ENCODE assay signal across 8 cellular contexts in the genomic region with DNA sequence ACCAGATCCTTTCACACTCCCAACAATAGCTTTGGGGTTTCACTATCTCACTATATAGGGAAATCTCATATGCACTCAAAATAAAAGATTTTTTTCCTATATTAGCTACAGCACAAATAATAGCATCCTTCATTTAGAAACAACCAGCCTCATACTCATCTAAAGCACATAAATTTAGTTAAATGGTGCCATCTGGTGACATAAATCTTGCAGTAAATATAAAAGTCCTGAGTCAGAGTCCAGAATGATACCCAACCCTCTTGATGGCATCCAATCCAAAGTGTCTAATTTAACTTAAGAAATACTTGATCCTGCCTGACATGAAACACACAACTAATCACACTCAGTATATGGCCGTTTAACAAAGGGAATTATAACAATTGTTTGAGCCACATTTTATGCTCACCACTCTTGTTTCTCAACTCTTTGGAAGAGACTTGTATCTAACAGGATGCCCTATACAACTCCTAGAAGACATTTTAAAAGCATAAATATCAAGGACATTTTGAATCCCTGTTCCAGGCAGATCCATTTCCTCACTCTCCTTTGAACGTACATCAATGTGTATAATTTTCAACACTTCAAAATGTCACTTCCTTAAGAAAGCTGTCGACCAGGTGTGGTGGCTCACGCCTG. TPM values are rescaled to one million over a fixed set of nuclear protein-coding genes. Genes with fewer than 3 reads are reported as not detected.
DNase-seq lines count a peak whose midpoint lies in the region; ATAC-seq and TF ChIP-seq lines count a peak whose summit lies in the region.

No MANE protein-coding gene starts in this region.

- H3K27me3 Mint-ChIP-seq in neural progenitor cell (ENCODE audit: insufficient read depth, low read depth), result no peaks in the 10 kb centered on the region

- no peak for TF ChIP-seq EP300 in suprapubic skin (IDR thresholded peaks at IDR 0.05)

- no peak overlapping the region for H3K9ac ChIP-seq in neural progenitor cell

- H3K9me3 ChIP-seq in left ventricle myocardium inferior (replicated peaks), result no peaks in the 10 kb centered on the region
- H3K9me3 ChIP-seq in neural progenitor cell (ENCODE audit: low read depth), result no peaks in the 10 kb centered on the region
- H3K9me3 ChIP-seq in suprapubic skin, result no peaks in the 10 kb centered on the region

- H3K27ac Mint-ChIP-seq in neural progenitor cell, result no peak overlapping the region

- no peaks in the 10 kb centered on the region for H3K36me3 Mint-ChIP-seq in neural progenitor cell

- no peaks in the 10 kb centered on the region for H3K4me1 ChIP-seq in left ventricle myocardium inferior
- H3K4me1 ChIP-seq in neural progenitor cell, result peaks cover 9% of the 10 kb centered on the region
- no peaks in the 10 kb centered on the region for H3K4me1 ChIP-seq in suprapubic skin

- no peak for DNase-seq in left ventricle myocardium inferior
- no peak for DNase-seq in cardiac septum (ENCODE audit: low spot score)
- DNase-seq in NB4 (ENCODE audit: low read depth), result peak; percentile 47
- DNase-seq in brain microvascular endothelial cell, result peak; percentile 2
- DNase-seq in neural progenitor cell (ENCODE audit: low spot score), result peak; percentile 49
- no peak for DNase-seq in suprapubic skin (ENCODE audit: low spot score in 2 of 2)

- H3K27me3 ChIP-seq in left ventricle myocardium inferior (ENCODE audit: low read depth) (no peaks in the 10 kb centered on the region), brain microvascular endothelial cell (replicated peaks) (no peaks in the 10 kb centered on the region), neural progenitor cell (no peaks in the 10 kb centered on the region), suprapubic skin (no peaks in the 10 kb centered on the region)

- peaks cover 17% of the 10 kb centered on the region for H3K9me3 Mint-ChIP-seq in neural progenitor cell

- no peak overlapping the region for H3K4me3 Mint-ChIP-seq in neural progenitor cell

- TF ChIP-seq CTCF in left ventricle myocardium inferior (IDR thresholded peaks at IDR 0.05; ENCODE audit: borderline replicate concordance), result peak; percentile 43
- peak; percentile 11 for TF ChIP-seq CTCF in NB4 (IDR thresholded peaks at IDR 0.05; ENCODE audit: low read depth, low read length)
- TF ChIP-seq CTCF in brain microvascular endothelial cell (IDR thresholded peaks at IDR 0.05; ENCODE audit: low read depth, low read length, missing control alignments), result peak; percentile 14
- TF ChIP-seq CTCF in neural progenitor cell (IDR thresholded peaks at IDR 0.05), result peak; percentile 57
- no peak for TF ChIP-seq CTCF in suprapubic skin (IDR thresholded peaks at IDR 0.05)

- no peak overlapping the region for H3K4me2 ChIP-seq in neural progenitor cell

- no peak for ATAC-seq in HG02938 (IDR thresholded peaks at IDR 0.05; ENCODE audit: unreplicated experiment)
- no peak for ATAC-seq in GM21381 (IDR thresholded peaks at IDR 0.05; ENCODE audit: unreplicated experiment)

- H4K20me1 ChIP-seq in neural progenitor cell (ENCODE audit: low read depth), result no peaks in the 10 kb centered on the region

- H3K36me3 ChIP-seq in left ventricle myocardium inferior (no peaks in the 10 kb centered on the region), brain microvascular endothelial cell (replicated peaks) (no peaks in the 10 kb centered on the region), neural progenitor cell (peaks cover 12% of the 10 kb centered on the region), suprapubic skin (no peaks in the 10 kb centered on the region)

- WGBS in suprapubic skin, result 70% methylated on average over 4 of the region's 4 CpGs

- no peaks in the 10 kb centered on the region for H3K79me2 ChIP-seq in neural progenitor cell (ENCODE audit: low read depth)

- no peak overlapping the region for H3K4me3 ChIP-seq in left ventricle myocardium inferior
- H3K4me3 ChIP-seq in NB4 (ENCODE audit: low read depth, low read length), result no peak overlapping the region
- no peak overlapping the region for H3K4me3 ChIP-seq in brain microvascular endothelial cell (ENCODE audit: low read depth, low read length)
- H3K4me3 ChIP-seq in neural progenitor cell, result no peak overlapping the region
- H3K4me3 ChIP-seq in suprapubic skin, result no peak overlapping the region

- peaks cover 5% of the 10 kb centered on the region for H3F3A ChIP-seq in neural progenitor cell (ENCODE audit: low read depth)

- TF ChIP-seq POLR2A in NB4 (IDR thresholded peaks at IDR 0.05; ENCODE audit: extremely low read depth, insufficient read length) (no peak), suprapubic skin (IDR thresholded peaks at IDR 0.05) (no peak)

- H3K27ac ChIP-seq in left ventricle myocardium inferior (replicated peaks) (no peak overlapping the region), brain microvascular endothelial cell (no peak overlapping the region), neural progenitor cell (no peak overlapping the region), suprapubic skin (no peak overlapping the region)

- peaks cover 4% of the 10 kb centered on the region for H3K4me1 Mint-ChIP-seq in neural progenitor cell

- in situ Hi-C loops in brain microvascular endothelial cell (cut with HindIII; ENCODE audit: low pct_ligation_motif_present, low sequenced_read_pairs), result no loop called here

- H2AFZ ChIP-seq in neural progenitor cell (replicated peaks), result no peak overlapping the region

- intact Hi-C loops in left ventricle myocardium inferior (cut with micrococcal nuclease) (no loop called here), cardiac septum (cut with DNase I) (loop anchor here (5.0 kb wide), 1 partner anchor 809 kb away; no protein-coding TSS in a partner anchor)

RNA-seq across cellular contexts. Expression of a gene that starts 36.2 kb away (rescaled TPM):
- 6.5 TPM for total RNA-seq in left ventricle myocardium inferior
- 9.9 TPM for total RNA-seq in cardiac septum
- 7.5 and 8.1 TPM in 2 replicates for total RNA-seq in neural progenitor cell (ENCODE audit: low replicate concordance)
- 10 to 100 TPM; 37.9 to 71.5 (median 44.9) TPM for total RNA-seq in suprapubic skin

RNA-seq across cellular contexts. Expression of a gene that starts 37.4 kb away (rescaled TPM):
- total RNA-seq in left ventricle myocardium inferior (55.4 TPM), cardiac septum (45.2 TPM), neural progenitor cell (ENCODE audit: low replicate concordance) (73.5 and 110 TPM in 2 replicates), suprapubic skin (10 to 100 TPM; 32.4 to 38.4 (median 34.8) TPM)

RNA-seq across cellular contexts. Expression of a gene that starts 56.8 kb away (rescaled TPM):
- total RNA-seq in left ventricle myocardium inferior, result 75.2 TPM
- total RNA-seq in cardiac septum, result 44.0 TPM
- 32.6 and 47.9 TPM in 2 replicates for total RNA-seq in neural progenitor cell (ENCODE audit: low replicate concordance)
- total RNA-seq in suprapubic skin, result 10 to 100 TPM; 13.9 to 19.4 (median 15.9) TPM

Comparison
In these comparisons a context has a peak if more than half of its experiments do, and no peak if none do; other contexts are left out.
1. DNase-seq: peak in NB4 (single experiment), brain microvascular endothelial cell (single experiment) and neural progenitor cell (single experiment); none in left ventricle myocardium inferior (single experiment), cardiac septum (single experiment) and suprapubic skin (0 of 2).
2. CTCF ChIP-seq: peak in left ventricle myocardium inferior (single experiment), NB4 (single experiment), brain microvascular endothelial cell (single experiment) and neural progenitor cell (single experiment); none in suprapubic skin (0 of 2).